Comparison of ENCODE assay signal across 10 cellular contexts in genomic region chr3:156161172-156161571, GRCh38. TPM values are rescaled to one million over a fixed set of nuclear protein-coding genes. Genes with fewer than 3 reads are reported as not detected.
A peak's percentile ranks its signal among the peaks of the same experiment; 100 is the strongest.
DNase-seq lines count a peak whose midpoint lies in the region; ATAC-seq and TF ChIP-seq lines count a peak whose summit lies in the region.
"Had no signal": no experiment of that assay in that cellular context is flagged by ENCODE, and none has a peak within 500 bp of the region (broad histone marks: within the 10 kb centered on the region; RNA-seq: fewer than 3 reads in every experiment).

No MANE protein-coding gene starts in this region.

- no peaks in the 10 kb centered on the region for H3K9me3 Mint-ChIP-seq in activated naive CD4-positive, alpha-beta T cell treated with anti-CD3 and anti-CD28 coated beads, Interleukin-2, amount 50 U/mL, for 24 hours
- no peaks in the 10 kb centered on the region for H3K9me3 Mint-ChIP-seq in effector memory CD8-positive, alpha-beta T cell
- peaks cover 8% of the 10 kb centered on the region for H3K9me3 Mint-ChIP-seq in type B pancreatic cell

- H3K4me1 Mint-ChIP-seq in activated naive CD4-positive, alpha-beta T cell treated with anti-CD3 and anti-CD28 coated beads, Interleukin-2, amount 50 U/mL, for 24 hours, result peaks cover 20% of the 10 kb centered on the region
- H3K4me1 Mint-ChIP-seq in effector memory CD8-positive, alpha-beta T cell (ENCODE audit: low read depth in 2 of 2), result peaks cover 12 to 16% of the 10 kb centered on the region in 2 donors
- peaks cover 32% of the 10 kb centered on the region for H3K4me1 Mint-ChIP-seq in type B pancreatic cell (ENCODE audit: unreplicated experiment)

- in situ Hi-C loops in KBM-7 (cut with MboI; ENCODE audit: low pct_unique_long_range_greater_than_20kb, low sequenced_read_pairs), result no loop called here

- H3K27me3 Mint-ChIP-seq in activated naive CD4-positive, alpha-beta T cell treated with anti-CD3 and anti-CD28 coated beads, Interleukin-2, amount 50 U/mL, for 24 hours, result no peaks in the 10 kb centered on the region
- no peaks in the 10 kb centered on the region for H3K27me3 Mint-ChIP-seq in effector memory CD8-positive, alpha-beta T cell
- H3K27me3 Mint-ChIP-seq in type B pancreatic cell, result no peaks in the 10 kb centered on the region

- intact Hi-C loops in right cardiac atrium (cut with DNase I), result no loop called here

- H3K27ac ChIP-seq in right cardiac atrium (ENCODE audit: low read length), result no peak overlapping the region
- H3K27ac ChIP-seq: neutrophil had no signal

- no peaks in the 10 kb centered on the region for H3K9me3 ChIP-seq in right cardiac atrium (ENCODE audit: control insufficient read depth, low read length)
- H3K9me3 ChIP-seq: neutrophil had no signal

- no peaks in the 10 kb centered on the region for H3K27me3 ChIP-seq in right cardiac atrium (ENCODE audit: control insufficient read depth, insufficient read depth)
- H3K27me3 ChIP-seq: neutrophil had no signal

- H3K4me3 Mint-ChIP-seq in activated naive CD4-positive, alpha-beta T cell treated with anti-CD3 and anti-CD28 coated beads, Interleukin-2, amount 50 U/mL, for 24 hours, result peak overlapping the region; percentile 15
- peak overlapping the region; percentile 9 to 33 for H3K4me3 Mint-ChIP-seq in effector memory CD8-positive, alpha-beta T cell
- H3K4me3 Mint-ChIP-seq in type B pancreatic cell, result peak overlapping the region; percentile 35

- no peak for DNase-seq in activated naive CD4-positive, alpha-beta T cell (lab: John Stamatoyannopoulos, UW)
- peak in 2 of 3 experiments; percentile 73 to 92 for DNase-seq in NCI-H1417 (lab: John Stamatoyannopoulos, UW)
- DNase-seq in effector memory CD8-positive, alpha-beta T cell, result peak in 2 of 3 experiments; percentile 17 to 22
- no peak for DNase-seq in type B pancreatic cell (ENCODE audit: extremely low spot score, unreplicated experiment)
- DNase-seq in right cardiac atrium, result no peak
- no peak for DNase-seq in KBM-7

- H3K27ac Mint-ChIP-seq in activated naive CD4-positive, alpha-beta T cell treated with anti-CD3 and anti-CD28 coated beads, Interleukin-2, amount 50 U/mL, for 24 hours, result no peak overlapping the region
- H3K27ac Mint-ChIP-seq in effector memory CD8-positive, alpha-beta T cell, result peak overlapping the region; percentile 21 to 62
- H3K27ac Mint-ChIP-seq in type B pancreatic cell, result peak overlapping the region; percentile 43

- no peaks in the 10 kb centered on the region for H3K36me3 Mint-ChIP-seq in activated naive CD4-positive, alpha-beta T cell treated with anti-CD3 and anti-CD28 coated beads, Interleukin-2, amount 50 U/mL, for 24 hours
- H3K36me3 Mint-ChIP-seq in effector memory CD8-positive, alpha-beta T cell (ENCODE audit: insufficient read depth), result peaks cover 2% of the 10 kb centered on the region
- H3K36me3 Mint-ChIP-seq in type B pancreatic cell, result no peaks in the 10 kb centered on the region

- no peak for TF ChIP-seq CTCF in type B pancreatic cell (conservative IDR thresholded peaks at IDR 0.05)

- H3K4me1 ChIP-seq in right cardiac atrium (ENCODE audit: control insufficient read depth, insufficient read depth, low read length), result no peaks in the 10 kb centered on the region

- peak; percentile 88 for ATAC-seq in effector memory CD8-positive, alpha-beta T cell (replicated peaks)
- ATAC-seq in right cardiac atrium, result no peak
- no peak for ATAC-seq in GM21526 (IDR thresholded peaks at IDR 0.05; ENCODE audit: low FRiP score, unreplicated experiment)

- WGBS in right cardiac atrium, result 65% methylated on average over 1 of the region's 1 CpG

- H3K4me3 ChIP-seq in right cardiac atrium (ENCODE audit: low read length), result no peak overlapping the region

RNA-seq across cellular contexts. Expression of gene KCNAB1, which starts 40.8 kb away (rescaled TPM):
- 4.0 and 6.1 TPM in 2 replicates for total RNA-seq in type B pancreatic cell (ENCODE audit: low replicate concordance)
- total RNA-seq in right cardiac atrium, result 1 to 10 TPM; 1.1 to 3.7 (median 2.2) TPM
- 1.6 TPM for polyA plus RNA-seq in right cardiac atrium
- total RNA-seq: fibroblast of villous mesenchyme had no signal

Comparison
In these comparisons a context has a peak if more than half of its experiments do, and no peak if none do; other contexts are left out.
1. DNase-seq: peak in NCI-H1417 (2 of 3) and effector memory CD8-positive, alpha-beta T cell (2 of 3); none in activated naive CD4-positive, alpha-beta T cell (0 of 4), type B pancreatic cell (single experiment), right cardiac atrium (0 of 3) and KBM-7 (single experiment).
2. Peak in every context shown above with its lines, with median percentiles within 50 percentile points of each other: H3K4me3 Mint-ChIP-seq.